12 cellular contexts compared by ENCODE assay signal in genomic region chr11:120208777-120209176, GRCh38. TPM values are rescaled to one million over a fixed set of nuclear protein-coding genes. Genes with fewer than 3 reads are reported as not detected.
DNase-seq lines count a peak whose midpoint lies in the region; ATAC-seq and TF ChIP-seq lines count a peak whose summit lies in the region.
"Had no signal": no experiment of that assay in that cellular context is flagged by ENCODE, and none has a peak within 500 bp of the region (broad histone marks: within the 10 kb centered on the region; RNA-seq: fewer than 3 reads in every experiment).

No MANE protein-coding gene starts in this region.

- peaks cover 21% of the 10 kb centered on the region for H3K4me1 Mint-ChIP-seq in CD8-positive, alpha-beta T cell (ENCODE audit: low read depth)
- peaks cover 59% of the 10 kb centered on the region for H3K4me1 Mint-ChIP-seq in neural progenitor cell

- peak overlapping the region; percentile 57 for H3K4me3 Mint-ChIP-seq in CD8-positive, alpha-beta T cell
- peak overlapping the region; percentile 0 for H3K4me3 Mint-ChIP-seq in neural progenitor cell

- H3K4me1 ChIP-seq in CD8-positive, alpha-beta T cell (ENCODE audit: insufficient read depth, low read length) = peaks cover 13% of the 10 kb centered on the region
- peaks cover 39% of the 10 kb centered on the region for H3K4me1 ChIP-seq in PC-3 (ENCODE audit: insufficient read depth, low read length)
- peaks cover 22 to 57% (median 48%) of the 10 kb centered on the region in 4 donors for H3K4me1 ChIP-seq in esophagus muscularis mucosa
- peaks cover 26% of the 10 kb centered on the region for H3K4me1 ChIP-seq in neural progenitor cell

- H3K27me3 Mint-ChIP-seq in CD8-positive, alpha-beta T cell (ENCODE audit: low read depth) = peaks cover 15% of the 10 kb centered on the region
- peaks cover 16% of the 10 kb centered on the region for H3K27me3 Mint-ChIP-seq in neural progenitor cell (ENCODE audit: insufficient read depth, low read depth)

- CTCF ChIA-PET in CD8-positive, alpha-beta T cell (lab: Charles Lee) = interaction anchor here (0.9 to 1.4 kb wide), 2 partner anchors 37 to 94 kb away, joined by 3 to 4 read pairs; no protein-coding TSS in a partner anchor
- CTCF ChIA-PET in PC-3 (lab: Charles Lee) = no interaction called here

- no peaks in the 10 kb centered on the region for H3K36me3 ChIP-seq in CD8-positive, alpha-beta T cell (ENCODE audit: insufficient read depth, low read length)
- H3K36me3 ChIP-seq in PC-3 (ENCODE audit: low read depth, low read length) (no peaks in the 10 kb centered on the region), esophagus muscularis mucosa (no peaks in the 10 kb centered on the region), neural progenitor cell (no peaks in the 10 kb centered on the region)
- H3K36me3 ChIP-seq: cardiac muscle cell, neutrophil had no signal

- peak overlapping the region; percentile 24; the same call in 1 of the 2 replicates for H2AFZ ChIP-seq in PC-3 (ENCODE audit: low read length)
- no peak overlapping the region for H2AFZ ChIP-seq in neural progenitor cell (replicated peaks)

- no peak overlapping the region for H3K27ac Mint-ChIP-seq in CD8-positive, alpha-beta T cell
- H3K27ac Mint-ChIP-seq in neural progenitor cell = no peak overlapping the region
- H3K27ac Mint-ChIP-seq: stimulated activated naive CD8-positive, alpha-beta T cell treated with anti-CD3 and anti-CD28 coated beads, Interleukin-15, Interleukin-2, amounts not matched to agents 100 ng/mL and 50 ng/mL, for 24 hours had no signal

- WGBS in esophagus muscularis mucosa = 60% methylated on average over 6 of the region's 6 CpGs

- H3K27me3 ChIP-seq in CD8-positive, alpha-beta T cell (ENCODE audit: insufficient read depth, low read length) = no peaks in the 10 kb centered on the region
- H3K27me3 ChIP-seq in PC-3 (ENCODE audit: low read length) = no peaks in the 10 kb centered on the region
- H3K27me3 ChIP-seq in esophagus muscularis mucosa = no peaks in the 10 kb centered on the region
- H3K27me3 ChIP-seq in neural progenitor cell = peaks cover 97% of the 10 kb centered on the region

- no peak for DNase-seq in CD8-positive, alpha-beta T cell
- DNase-seq in PC-3 (peak; percentile 79), esophagus muscularis mucosa (ENCODE audit: extremely low spot score) (no peak), neural progenitor cell (ENCODE audit: low spot score) (no peak), kidney glomerular epithelial cell (lab: John Stamatoyannopoulos, UW) (no peak), NCI-H2081 treated with DMSO at 0.1 percent for 48 hours (lab: John Stamatoyannopoulos, UW) (no peak), GM10266 (ENCODE audit: extremely low spot score) (no peak)

- no peaks in the 10 kb centered on the region for H3F3A ChIP-seq in PC-3 (ENCODE audit: low read length, unreplicated experiment)
- peaks cover 16% of the 10 kb centered on the region for H3F3A ChIP-seq in neural progenitor cell (ENCODE audit: low read depth)

- TF ChIP-seq CTCF in CD8-positive, alpha-beta T cell (IDR thresholded peaks at IDR 0.05) = no peak
- no peak for TF ChIP-seq CTCF in PC-3 (conservative IDR thresholded peaks at IDR 0.05; ENCODE audit: low read depth, low read length)
- no peak for TF ChIP-seq CTCF in esophagus muscularis mucosa (IDR thresholded peaks at IDR 0.05)
- no peak for TF ChIP-seq CTCF in neural progenitor cell (IDR thresholded peaks at IDR 0.05)
- no peak for TF ChIP-seq CTCF in GM10266 (IDR thresholded peaks at IDR 0.05; ENCODE audit: control insufficient read depth, insufficient read depth, low read depth, missing control alignments)

- intact Hi-C loops in CD8-positive, alpha-beta T cell (cut with DNase I, micrococcal nuclease) = no loop called here
- intact Hi-C loops in PC-3 (cut with micrococcal nuclease) = no loop called here
- intact Hi-C loops in esophagus muscularis mucosa (cut with DNase I) = no loop called here

- H3K79me2 ChIP-seq in PC-3 (ENCODE audit: low read length) = peaks cover 25% of the 10 kb centered on the region
- no peaks in the 10 kb centered on the region for H3K79me2 ChIP-seq in neural progenitor cell (ENCODE audit: low read depth)

- TF ChIP-seq EP300 in esophagus muscularis mucosa (IDR thresholded peaks at IDR 0.05) = no peak

- H3K9ac ChIP-seq in PC-3 (ENCODE audit: low read length) (peak overlapping the region; percentile 37; the same call in 1 of the 2 replicates), neural progenitor cell (no peak overlapping the region)

- H4K20me1 ChIP-seq in PC-3 (ENCODE audit: low read length) = peaks cover 10% of the 10 kb centered on the region; the same call in 1 of the 2 replicates
- H4K20me1 ChIP-seq in neural progenitor cell (ENCODE audit: low read depth) = peaks cover 21% of the 10 kb centered on the region

- no TSS peak for BruUV-seq in PC-3 (replicated peaks; lab: Mats Ljungman, UMichigan)

- no peak overlapping the region for H3K27ac ChIP-seq in CD8-positive, alpha-beta T cell (ENCODE audit: low read depth, low read length)
- peak overlapping the region; percentile 78 for H3K27ac ChIP-seq in PC-3 (ENCODE audit: low read length)
- H3K27ac ChIP-seq in esophagus muscularis mucosa (replicated peaks in 1 of 4) = peak overlapping the region; percentile 33 to 84 (median 80)
- H3K27ac ChIP-seq in neural progenitor cell = no peak overlapping the region
- H3K27ac ChIP-seq: cardiac muscle cell, neutrophil had no signal

- no peak for ATAC-seq in CD8-positive, alpha-beta T cell
- ATAC-seq in PC-3 = peak; percentile 18; the same call in 1 of the 2 replicates
- no peak for ATAC-seq in HG03571 (IDR thresholded peaks at IDR 0.05; ENCODE audit: unreplicated experiment)
- ATAC-seq: Panc1 had no signal

- peaks cover 6% of the 10 kb centered on the region for H3K36me3 Mint-ChIP-seq in CD8-positive, alpha-beta T cell
- H3K36me3 Mint-ChIP-seq in neural progenitor cell = no peaks in the 10 kb centered on the region

- H3K9me2 ChIP-seq in PC-3 (replicated peaks; ENCODE audit: low read length) = no peaks in the 10 kb centered on the region

- POLR2A ChIA-PET in CD8-positive, alpha-beta T cell (lab: Charles Lee) = no interaction called here
- POLR2A ChIA-PET in PC-3 (lab: Charles Lee; ENCODE audit: unreplicated experiment) = interaction anchor here (0.6 kb wide), 1 partner anchor 439 kb away, joined by 3 read pairs; no protein-coding TSS in a partner anchor

- H3K9me3 ChIP-seq in CD8-positive, alpha-beta T cell (ENCODE audit: low read length) = no peaks in the 10 kb centered on the region
- no peaks in the 10 kb centered on the region for H3K9me3 ChIP-seq in PC-3 (ENCODE audit: low read length)
- no peaks in the 10 kb centered on the region for H3K9me3 ChIP-seq in esophagus muscularis mucosa
- no peaks in the 10 kb centered on the region for H3K9me3 ChIP-seq in neural progenitor cell (ENCODE audit: low read depth)
- H3K9me3 ChIP-seq: neutrophil had no signal

- no peaks in the 10 kb centered on the region for H3K9me3 Mint-ChIP-seq in CD8-positive, alpha-beta T cell
- H3K9me3 Mint-ChIP-seq in neural progenitor cell = no peaks in the 10 kb centered on the region
- H3K9me3 Mint-ChIP-seq: stimulated activated naive CD8-positive, alpha-beta T cell treated with anti-CD3 and anti-CD28 coated beads, Interleukin-15, Interleukin-2, amounts not matched to agents 100 ng/mL and 50 ng/mL, for 24 hours had no signal

- H3K4me2 ChIP-seq in PC-3 (ENCODE audit: low read length) (peak overlapping the region; percentile 33), neural progenitor cell (no peak overlapping the region)

- no peak for TF ChIP-seq POLR2A in esophagus muscularis mucosa (IDR thresholded peaks at IDR 0.05; ENCODE audit: low read depth)

- no peak overlapping the region for H3K4me3 ChIP-seq in CD8-positive, alpha-beta T cell (ENCODE audit: low read depth, low read length)
- no peak overlapping the region for H3K4me3 ChIP-seq in PC-3 (ENCODE audit: low read length)
- H3K4me3 ChIP-seq in esophagus muscularis mucosa = no peak overlapping the region
- no peak overlapping the region for H3K4me3 ChIP-seq in neural progenitor cell
- H3K4me3 ChIP-seq: cardiac muscle cell had no signal

RNA-seq across cellular contexts. Expression of gene OAF, which starts 2.1 kb away (rescaled TPM):
- 1 to 10 TPM; 5.5 to 6.5 TPM for total RNA-seq in CD8-positive, alpha-beta T cell
- 97.1 and 126 TPM in 2 replicates for total RNA-seq in PC-3 (2014; rRNA removed)
- 10 to 100 TPM; 30.7 to 66.1 (median 58.1) TPM for total RNA-seq in esophagus muscularis mucosa
- 0.46 and 0.47 TPM in 2 replicates for total RNA-seq in neural progenitor cell (ENCODE audit: low replicate concordance)

RNA-seq across cellular contexts. Expression of gene POU2F3, which starts 31.2 kb away (rescaled TPM):
- total RNA-seq in CD8-positive, alpha-beta T cell = not detected
- total RNA-seq in PC-3 (2014; rRNA removed) (0.62 and 0.81 TPM in 2 replicates), esophagus muscularis mucosa (not detected), neural progenitor cell (ENCODE audit: low replicate concordance) (1.4 TPM in 1 of 2 replicates, not detected in the other)

Comparison
In these comparisons a context has a peak if more than half of its experiments do, and no peak if none do; other contexts are left out.
1. H3K27ac ChIP-seq: peak in PC-3 (single experiment) and esophagus muscularis mucosa (4 of 4); none in CD8-positive, alpha-beta T cell (single experiment) and neural progenitor cell (single experiment).
2. RNA of gene OAF, which starts 2.1 kb away (total RNA-seq): 97.1 to 126 TPM in PC-3 and 30.7 to 66.1 TPM in esophagus muscularis mucosa; 5.5 to 6.5 TPM in CD8-positive, alpha-beta T cell and 0.46 to 0.47 TPM in neural progenitor cell; every median in the first group is over 4 times any median in the second.